ENCODE assay signal across 1 cellular context in the genomic region with DNA sequence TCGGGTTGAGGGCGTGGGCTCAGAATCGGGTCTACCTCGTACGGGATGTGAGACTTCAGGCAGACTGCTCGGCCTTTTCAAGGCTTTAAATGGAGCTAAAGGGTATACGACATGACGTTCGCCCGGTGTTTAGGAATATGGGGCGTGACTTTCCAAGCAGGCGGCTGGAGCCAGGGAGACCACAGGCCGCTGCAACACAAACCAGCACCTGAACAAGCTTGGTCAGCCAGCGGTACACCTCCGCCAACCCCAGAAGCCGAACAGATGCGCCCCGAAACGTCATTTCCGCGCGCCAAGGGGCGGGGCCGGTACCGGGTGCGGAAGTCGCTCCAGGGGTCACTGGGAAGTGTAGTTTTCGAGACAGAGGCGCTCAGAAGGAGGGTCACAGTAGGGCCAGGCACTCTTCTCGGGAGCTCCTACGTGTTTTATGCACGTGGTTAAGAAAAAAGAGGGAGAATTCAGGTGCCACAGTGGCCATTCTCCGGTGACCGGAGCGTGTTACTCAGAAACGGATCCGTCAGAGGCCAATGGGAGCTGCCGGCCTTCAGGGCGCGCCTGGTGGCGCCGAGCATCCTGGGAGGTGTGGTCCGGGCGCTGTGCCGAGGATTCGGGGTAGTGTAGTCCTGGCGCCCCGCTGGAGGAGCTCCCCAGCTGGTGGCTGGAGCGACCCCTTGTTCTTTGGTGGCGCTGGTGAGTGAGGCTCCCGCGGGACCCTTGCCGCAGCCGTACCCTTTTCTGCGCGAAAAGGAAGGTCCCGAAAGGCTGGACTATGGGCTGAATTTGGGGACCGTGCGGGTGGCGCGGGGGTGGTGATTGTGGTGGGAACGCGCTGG.
TF ChIP-seq lines count a peak whose summit lies in the region.

A gene (plus strand): TSS at position 613 of the 833 bp plus-strand sequence. CDS start 17,160 bp downstream, outside the sequence.

TF ChIP-seq in GM12878, 131 proteins besides CTCF, POLR2A, EP300 and RAD21 (continued from another document and continues in another):
- TF ChIP-seq, protein P1, sequence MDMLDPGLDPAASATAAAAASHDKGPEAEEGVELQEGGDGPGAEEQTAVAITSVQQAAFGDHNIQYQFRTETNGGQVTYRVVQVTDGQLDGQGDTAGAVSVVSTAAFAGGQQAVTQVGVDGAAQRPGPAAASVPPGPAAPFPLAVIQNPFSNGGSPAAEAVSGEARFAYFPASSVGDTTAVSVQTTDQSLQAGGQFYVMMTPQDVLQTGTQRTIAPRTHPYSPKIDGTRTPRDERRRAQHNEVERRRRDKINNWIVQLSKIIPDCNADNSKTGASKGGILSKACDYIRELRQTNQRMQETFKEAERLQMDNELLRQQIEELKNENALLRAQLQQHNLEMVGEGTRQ (IDR thresholded peaks at IDR 0.05; ENCODE audit: borderline replicate concordance, low read depth, low read length): no peak
- TF ChIP-seq, protein P2, sequence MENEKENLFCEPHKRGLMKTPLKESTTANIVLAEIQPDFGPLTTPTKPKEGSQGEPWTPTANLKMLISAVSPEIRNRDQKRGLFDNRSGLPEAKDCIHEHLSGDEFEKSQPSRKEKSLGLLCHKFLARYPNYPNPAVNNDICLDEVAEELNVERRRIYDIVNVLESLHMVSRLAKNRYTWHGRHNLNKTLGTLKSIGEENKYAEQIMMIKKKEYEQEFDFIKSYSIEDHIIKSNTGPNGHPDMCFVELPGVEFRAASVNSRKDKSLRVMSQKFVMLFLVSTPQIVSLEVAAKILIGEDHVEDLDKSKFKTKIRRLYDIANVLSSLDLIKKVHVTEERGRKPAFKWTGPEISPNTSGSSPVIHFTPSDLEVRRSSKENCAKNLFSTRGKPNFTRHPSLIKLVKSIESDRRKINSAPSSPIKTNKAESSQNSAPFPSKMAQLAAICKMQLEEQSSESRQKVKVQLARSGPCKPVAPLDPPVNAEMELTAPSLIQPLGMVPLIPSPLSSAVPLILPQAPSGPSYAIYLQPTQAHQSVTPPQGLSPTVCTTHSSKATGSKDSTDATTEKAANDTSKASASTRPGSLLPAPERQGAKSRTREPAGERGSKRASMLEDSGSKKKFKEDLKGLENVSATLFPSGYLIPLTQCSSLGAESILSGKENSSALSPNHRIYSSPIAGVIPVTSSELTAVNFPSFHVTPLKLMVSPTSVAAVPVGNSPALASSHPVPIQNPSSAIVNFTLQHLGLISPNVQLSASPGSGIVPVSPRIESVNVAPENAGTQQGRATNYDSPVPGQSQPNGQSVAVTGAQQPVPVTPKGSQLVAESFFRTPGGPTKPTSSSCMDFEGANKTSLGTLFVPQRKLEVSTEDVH (IDR thresholded peaks at IDR 0.05; ENCODE audit: low read depth, partially characterized antibody): peak; percentile 94
- TF ChIP-seq BRCA1 (IDR thresholded peaks at IDR 0.05; ENCODE audit: low read depth, low read length) (no peak), SPI1 (IDR thresholded peaks at IDR 0.05; ENCODE audit: borderline replicate concordance, insufficient read depth, low read depth, low read length) (peak; percentile 29; the same call in 1 of the 2 replicates), EGR1 (IDR thresholded peaks at IDR 0.05; ENCODE audit: borderline replicate concordance in 1 of 2, low read depth in 2 of 2, low read length in 2 of 2) (peak in 1 of 2 experiments; percentile 65; a peak in 1 of 3 replicates), IKZF2 (IDR thresholded peaks at IDR 0.05) (no peak), KDM1A (IDR thresholded peaks at IDR 0.05; ENCODE audit: borderline replicate concordance) (no peak), NR2C2 (IDR thresholded peaks at IDR 0.05; ENCODE audit: borderline replicate concordance, control insufficient read depth, insufficient read length, low read depth) (no peak), BCL11A (IDR thresholded peaks at IDR 0.05; ENCODE audit: low read depth, low read length) (no peak), MYC (IDR thresholded peaks at IDR 0.05; ENCODE audit: insufficient read depth, insufficient read length, insufficient replicate concordance, low read length, severe bottlenecking) (no peak), RAD51 (IDR thresholded peaks at IDR 0.05) (no peak), JUNB (IDR thresholded peaks at IDR 0.05) (no peak), ESRRA (IDR thresholded peaks at IDR 0.05; ENCODE audit: low read length) (no peak), GATAD2B (conservative IDR thresholded peaks at IDR 0.05; ENCODE audit: low read depth) (no peak), ZNF622 (IDR thresholded peaks at IDR 0.05) (no peak), SMAD5 (IDR thresholded peaks at IDR 0.05; ENCODE audit: low read depth) (peak; percentile 74), BMI1 (IDR thresholded peaks at IDR 0.05; ENCODE audit: borderline replicate concordance) (no peak), ZZZ3 (IDR thresholded peaks at IDR 0.05; ENCODE audit: control insufficient read depth, insufficient read length, low read depth) (no peak), STAT3 (IDR thresholded peaks at IDR 0.05; ENCODE audit: low read depth, low read length) (no peak), ZNF24 (IDR thresholded peaks at IDR 0.05) (no peak), MEF2B (IDR thresholded peaks at IDR 0.05; ENCODE audit: partially characterized antibody, poor library complexity, severe bottlenecking) (peak; percentile 45), CREB1 (IDR thresholded peaks at IDR 0.05; ENCODE audit: low read depth) (peak; percentile 99), IRF4 (IDR thresholded peaks at IDR 0.05; ENCODE audit: low read depth, low read length) (no peak), NR2F1 (conservative IDR thresholded peaks at IDR 0.05) (no peak), MTA3 (IDR thresholded peaks at IDR 0.05; ENCODE audit: borderline replicate concordance, low read length) (no peak), FOXK2 (IDR thresholded peaks at IDR 0.05) (no peak; the same call in 1 of the 2 replicates)
- TF ChIP-seq, protein P3, sequence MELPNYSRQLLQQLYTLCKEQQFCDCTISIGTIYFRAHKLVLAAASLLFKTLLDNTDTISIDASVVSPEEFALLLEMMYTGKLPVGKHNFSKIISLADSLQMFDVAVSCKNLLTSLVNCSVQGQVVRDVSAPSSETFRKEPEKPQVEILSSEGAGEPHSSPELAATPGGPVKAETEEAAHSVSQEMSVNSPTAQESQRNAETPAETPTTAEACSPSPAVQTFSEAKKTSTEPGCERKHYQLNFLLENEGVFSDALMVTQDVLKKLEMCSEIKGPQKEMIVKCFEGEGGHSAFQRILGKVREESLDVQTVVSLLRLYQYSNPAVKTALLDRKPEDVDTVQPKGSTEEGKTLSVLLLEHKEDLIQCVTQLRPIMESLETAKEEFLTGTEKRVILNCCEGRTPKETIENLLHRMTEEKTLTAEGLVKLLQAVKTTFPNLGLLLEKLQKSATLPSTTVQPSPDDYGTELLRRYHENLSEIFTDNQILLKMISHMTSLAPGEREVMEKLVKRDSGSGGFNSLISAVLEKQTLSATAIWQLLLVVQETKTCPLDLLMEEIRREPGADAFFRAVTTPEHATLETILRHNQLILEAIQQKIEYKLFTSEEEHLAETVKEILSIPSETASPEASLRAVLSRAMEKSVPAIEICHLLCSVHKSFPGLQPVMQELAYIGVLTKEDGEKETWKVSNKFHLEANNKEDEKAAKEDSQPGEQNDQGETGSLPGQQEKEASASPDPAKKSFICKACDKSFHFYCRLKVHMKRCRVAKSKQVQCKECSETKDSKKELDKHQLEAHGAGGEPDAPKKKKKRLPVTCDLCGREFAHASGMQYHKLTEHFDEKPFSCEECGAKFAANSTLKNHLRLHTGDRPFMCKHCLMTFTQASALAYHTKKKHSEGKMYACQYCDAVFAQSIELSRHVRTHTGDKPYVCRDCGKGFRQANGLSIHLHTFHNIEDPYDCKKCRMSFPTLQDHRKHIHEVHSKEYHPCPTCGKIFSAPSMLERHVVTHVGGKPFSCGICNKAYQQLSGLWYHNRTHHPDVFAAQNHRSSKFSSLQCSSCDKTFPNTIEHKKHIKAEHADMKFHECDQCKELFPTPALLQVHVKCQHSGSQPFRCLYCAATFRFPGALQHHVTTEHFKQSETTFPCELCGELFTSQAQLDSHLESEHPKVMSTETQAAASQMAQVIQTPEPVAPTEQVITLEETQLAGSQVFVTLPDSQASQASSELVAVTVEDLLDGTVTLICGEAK (IDR thresholded peaks at IDR 0.05; ENCODE audit: borderline replicate concordance): peak; percentile 99
- TF ChIP-seq, protein P4, sequence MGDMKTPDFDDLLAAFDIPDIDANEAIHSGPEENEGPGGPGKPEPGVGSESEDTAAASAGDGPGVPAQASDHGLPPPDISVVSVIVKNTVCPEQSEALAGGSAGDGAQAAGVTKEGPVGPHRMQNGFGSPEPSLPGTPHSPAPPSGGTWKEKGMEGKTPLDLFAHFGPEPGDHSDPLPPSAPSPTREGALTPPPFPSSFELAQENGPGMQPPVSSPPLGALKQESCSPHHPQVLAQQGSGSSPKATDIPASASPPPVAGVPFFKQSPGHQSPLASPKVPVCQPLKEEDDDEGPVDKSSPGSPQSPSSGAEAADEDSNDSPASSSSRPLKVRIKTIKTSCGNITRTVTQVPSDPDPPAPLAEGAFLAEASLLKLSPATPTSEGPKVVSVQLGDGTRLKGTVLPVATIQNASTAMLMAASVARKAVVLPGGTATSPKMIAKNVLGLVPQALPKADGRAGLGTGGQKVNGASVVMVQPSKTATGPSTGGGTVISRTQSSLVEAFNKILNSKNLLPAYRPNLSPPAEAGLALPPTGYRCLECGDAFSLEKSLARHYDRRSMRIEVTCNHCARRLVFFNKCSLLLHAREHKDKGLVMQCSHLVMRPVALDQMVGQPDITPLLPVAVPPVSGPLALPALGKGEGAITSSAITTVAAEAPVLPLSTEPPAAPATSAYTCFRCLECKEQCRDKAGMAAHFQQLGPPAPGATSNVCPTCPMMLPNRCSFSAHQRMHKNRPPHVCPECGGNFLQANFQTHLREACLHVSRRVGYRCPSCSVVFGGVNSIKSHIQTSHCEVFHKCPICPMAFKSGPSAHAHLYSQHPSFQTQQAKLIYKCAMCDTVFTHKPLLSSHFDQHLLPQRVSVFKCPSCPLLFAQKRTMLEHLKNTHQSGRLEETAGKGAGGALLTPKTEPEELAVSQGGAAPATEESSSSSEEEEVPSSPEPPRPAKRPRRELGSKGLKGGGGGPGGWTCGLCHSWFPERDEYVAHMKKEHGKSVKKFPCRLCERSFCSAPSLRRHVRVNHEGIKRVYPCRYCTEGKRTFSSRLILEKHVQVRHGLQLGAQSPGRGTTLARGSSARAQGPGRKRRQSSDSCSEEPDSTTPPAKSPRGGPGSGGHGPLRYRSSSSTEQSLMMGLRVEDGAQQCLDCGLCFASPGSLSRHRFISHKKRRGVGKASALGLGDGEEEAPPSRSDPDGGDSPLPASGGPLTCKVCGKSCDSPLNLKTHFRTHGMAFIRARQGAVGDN (IDR thresholded peaks at IDR 0.05): peak; percentile 46; the same call in 1 of the 2 replicates
- TF ChIP-seq, protein P5, sequence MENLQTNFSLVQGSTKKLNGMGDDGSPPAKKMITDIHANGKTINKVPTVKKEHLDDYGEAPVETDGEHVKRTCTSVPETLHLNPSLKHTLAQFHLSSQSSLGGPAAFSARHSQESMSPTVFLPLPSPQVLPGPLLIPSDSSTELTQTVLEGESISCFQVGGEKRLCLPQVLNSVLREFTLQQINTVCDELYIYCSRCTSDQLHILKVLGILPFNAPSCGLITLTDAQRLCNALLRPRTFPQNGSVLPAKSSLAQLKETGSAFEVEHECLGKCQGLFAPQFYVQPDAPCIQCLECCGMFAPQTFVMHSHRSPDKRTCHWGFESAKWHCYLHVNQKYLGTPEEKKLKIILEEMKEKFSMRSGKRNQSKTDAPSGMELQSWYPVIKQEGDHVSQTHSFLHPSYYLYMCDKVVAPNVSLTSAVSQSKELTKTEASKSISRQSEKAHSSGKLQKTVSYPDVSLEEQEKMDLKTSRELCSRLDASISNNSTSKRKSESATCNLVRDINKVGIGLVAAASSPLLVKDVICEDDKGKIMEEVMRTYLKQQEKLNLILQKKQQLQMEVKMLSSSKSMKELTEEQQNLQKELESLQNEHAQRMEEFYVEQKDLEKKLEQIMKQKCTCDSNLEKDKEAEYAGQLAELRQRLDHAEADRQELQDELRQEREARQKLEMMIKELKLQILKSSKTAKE (IDR thresholded peaks at IDR 0.05; ENCODE audit: low read depth, poor library complexity, severe bottlenecking): no peak
- TF ChIP-seq, protein P6, sequence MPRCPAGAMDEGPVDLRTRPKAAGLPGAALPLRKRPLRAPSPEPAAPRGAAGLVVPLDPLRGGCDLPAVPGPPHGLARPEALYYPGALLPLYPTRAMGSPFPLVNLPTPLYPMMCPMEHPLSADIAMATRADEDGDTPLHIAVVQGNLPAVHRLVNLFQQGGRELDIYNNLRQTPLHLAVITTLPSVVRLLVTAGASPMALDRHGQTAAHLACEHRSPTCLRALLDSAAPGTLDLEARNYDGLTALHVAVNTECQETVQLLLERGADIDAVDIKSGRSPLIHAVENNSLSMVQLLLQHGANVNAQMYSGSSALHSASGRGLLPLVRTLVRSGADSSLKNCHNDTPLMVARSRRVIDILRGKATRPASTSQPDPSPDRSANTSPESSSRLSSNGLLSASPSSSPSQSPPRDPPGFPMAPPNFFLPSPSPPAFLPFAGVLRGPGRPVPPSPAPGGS (IDR thresholded peaks at IDR 0.05; ENCODE audit: borderline replicate concordance, insufficient read depth, low read depth, low read length, poor library complexity, severe bottlenecking): no peak
- TF ChIP-seq, protein P7, sequence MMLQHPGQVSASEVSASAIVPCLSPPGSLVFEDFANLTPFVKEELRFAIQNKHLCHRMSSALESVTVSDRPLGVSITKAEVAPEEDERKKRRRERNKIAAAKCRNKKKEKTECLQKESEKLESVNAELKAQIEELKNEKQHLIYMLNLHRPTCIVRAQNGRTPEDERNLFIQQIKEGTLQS (IDR thresholded peaks at IDR 0.05; ENCODE audit: borderline replicate concordance, extremely low read depth, low read depth, low read length): peak; percentile 87; the same call in 1 of the 2 replicates
- TF ChIP-seq, protein P8, sequence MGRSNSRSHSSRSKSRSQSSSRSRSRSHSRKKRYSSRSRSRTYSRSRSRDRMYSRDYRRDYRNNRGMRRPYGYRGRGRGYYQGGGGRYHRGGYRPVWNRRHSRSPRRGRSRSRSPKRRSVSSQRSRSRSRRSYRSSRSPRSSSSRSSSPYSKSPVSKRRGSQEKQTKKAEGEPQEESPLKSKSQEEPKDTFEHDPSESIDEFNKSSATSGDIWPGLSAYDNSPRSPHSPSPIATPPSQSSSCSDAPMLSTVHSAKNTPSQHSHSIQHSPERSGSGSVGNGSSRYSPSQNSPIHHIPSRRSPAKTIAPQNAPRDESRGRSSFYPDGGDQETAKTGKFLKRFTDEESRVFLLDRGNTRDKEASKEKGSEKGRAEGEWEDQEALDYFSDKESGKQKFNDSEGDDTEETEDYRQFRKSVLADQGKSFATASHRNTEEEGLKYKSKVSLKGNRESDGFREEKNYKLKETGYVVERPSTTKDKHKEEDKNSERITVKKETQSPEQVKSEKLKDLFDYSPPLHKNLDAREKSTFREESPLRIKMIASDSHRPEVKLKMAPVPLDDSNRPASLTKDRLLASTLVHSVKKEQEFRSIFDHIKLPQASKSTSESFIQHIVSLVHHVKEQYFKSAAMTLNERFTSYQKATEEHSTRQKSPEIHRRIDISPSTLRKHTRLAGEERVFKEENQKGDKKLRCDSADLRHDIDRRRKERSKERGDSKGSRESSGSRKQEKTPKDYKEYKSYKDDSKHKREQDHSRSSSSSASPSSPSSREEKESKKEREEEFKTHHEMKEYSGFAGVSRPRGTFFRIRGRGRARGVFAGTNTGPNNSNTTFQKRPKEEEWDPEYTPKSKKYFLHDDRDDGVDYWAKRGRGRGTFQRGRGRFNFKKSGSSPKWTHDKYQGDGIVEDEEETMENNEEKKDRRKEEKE (IDR thresholded peaks at IDR 0.05): no peak
